ENCODE assay signal across 11 cellular contexts in the genomic region with DNA sequence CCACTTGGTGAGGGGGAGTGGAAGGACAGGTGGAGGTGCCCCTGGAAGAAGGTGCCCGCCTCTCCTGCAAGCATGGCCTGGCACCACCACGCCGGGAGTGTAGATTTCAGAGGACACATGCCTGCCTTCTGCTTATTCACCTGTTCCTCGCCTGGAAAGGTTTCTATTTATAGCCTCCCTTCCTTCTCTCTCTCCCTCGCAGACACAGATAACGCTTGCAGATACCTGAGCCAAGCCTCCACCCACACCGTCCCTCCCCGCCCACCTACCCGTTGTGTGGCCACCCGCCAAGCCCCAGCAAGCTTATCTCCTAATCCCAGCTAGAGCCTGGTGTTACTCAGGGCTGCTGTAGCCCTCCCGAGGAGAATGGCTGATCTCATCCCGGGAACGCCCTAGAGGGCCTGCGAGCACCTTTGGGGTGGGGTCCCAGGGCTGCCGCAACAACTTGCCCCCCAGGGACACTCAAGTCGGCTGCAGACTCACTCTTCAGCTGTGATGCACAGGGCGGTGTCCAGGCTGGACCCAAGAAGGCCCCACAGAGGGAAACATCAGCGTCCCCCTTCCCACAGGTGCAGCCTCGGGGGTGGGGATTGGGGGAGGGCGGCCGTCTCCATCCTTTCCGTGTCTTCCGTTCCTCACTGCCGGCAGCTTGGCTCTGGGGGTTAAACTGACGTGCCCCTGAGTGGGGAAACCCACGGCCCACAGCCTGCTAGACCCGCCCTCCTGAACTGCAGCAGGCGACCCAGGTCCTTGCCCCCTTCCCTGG. TPM values are rescaled to one million over a fixed set of nuclear protein-coding genes. Genes with fewer than 3 reads are reported as not detected.
A peak's percentile ranks its signal among the peaks of the same experiment; 100 is the strongest.
DNase-seq lines count a peak whose midpoint lies in the region; ATAC-seq and TF ChIP-seq lines count a peak whose summit lies in the region.
"Had no signal": no experiment of that assay in that cellular context is flagged by ENCODE, and none has a peak within 500 bp of the region (broad histone marks: within the 10 kb centered on the region; RNA-seq: fewer than 3 reads in every experiment).

No MANE protein-coding gene starts in this region.

- H3K36me3 ChIP-seq in SK-N-SH (replicated peaks in 1 of 2; ENCODE audit: control insufficient read depth in 1 of 2, insufficient read depth in 2 of 2, low read length in 1 of 2) (no peaks in the 10 kb centered on the region), spleen (no peaks in the 10 kb centered on the region), tibial nerve (no peaks in the 10 kb centered on the region)
- H3K36me3 ChIP-seq: neutrophil had no signal

- TF ChIP-seq POLR2A in spleen (IDR thresholded peaks at IDR 0.05), result no peak
- no peak for TF ChIP-seq POLR2A in tibial nerve (IDR thresholded peaks at IDR 0.05)

- TF ChIP-seq RAD21 in SK-N-SH (IDR thresholded peaks at IDR 0.05; ENCODE audit: low read length), result no peak

- H3K4me1 ChIP-seq in SK-N-SH (ENCODE audit: control insufficient read depth in 1 of 2, insufficient read depth in 2 of 2, low read depth in 1 of 2, low read length in 1 of 2), result peaks cover 5 to 12% of the 10 kb centered on the region in 2 experiments; a peak in 2 of 4 replicates
- no peaks in the 10 kb centered on the region for H3K4me1 ChIP-seq in foreskin keratinocyte
- peaks cover 22 to 69% (median 56%) of the 10 kb centered on the region in 6 donors for H3K4me1 ChIP-seq in spleen
- H3K4me1 ChIP-seq in tibial nerve, result peaks cover 0 to 28% (median 18%) of the 10 kb centered on the region in 4 donors

- peaks cover 5% of the 10 kb centered on the region for H3F3A ChIP-seq in SK-N-SH (replicated peaks; ENCODE audit: insufficient read depth)

- CTCF ChIA-PET in SK-N-SH (lab: Yijun Ruan, JAX), result interaction anchor here (1.5 to 2.1 kb wide), 2 partner anchors 16 to 49 kb away, joined by 4 to 9 read pairs; no protein-coding TSS in a partner anchor

- DNase-seq in SK-N-SH (peak; percentile 59), NCI-H345 (lab: John Stamatoyannopoulos, UW) (peak; percentile 82), foreskin keratinocyte (peak in 1 of 2 donors; percentile 28), spleen (peak; percentile 79), tibial nerve (ENCODE audit: low spot score in 2 of 2) (no peak)
- DNase-seq in stimulated activated CD4-positive, alpha-beta T cell treated with anti-CD3 and anti-CD28 coated beads, Interleukin-1b, Interleukin-23, amount 100 ng/mL, for 48 hours, result no peak
- no peak for DNase-seq in stimulated activated CD8-positive, alpha-beta memory T cell treated with anti-CD3 and anti-CD28 coated beads, Interleukin-4, amount 100 ng/mL, for 48 hours
- DNase-seq: activated naive CD4-positive, alpha-beta T cell; AML-193 had no signal

- TF ChIP-seq CTCF in SK-N-SH (IDR thresholded peaks at IDR 0.05) (no peak), foreskin keratinocyte (conservative IDR thresholded peaks at IDR 0.05) (no peak), spleen (IDR thresholded peaks at IDR 0.05 in 8 of 11, conservative IDR thresholded peaks at IDR 0.05 in 3 of 11) (no peak), tibial nerve (IDR thresholded peaks at IDR 0.05) (no peak)

- ATAC-seq in SK-N-SH treated with all-trans-retinoic acid at 6 μM for 48 hours, result no peak
- peak; percentile 46 for ATAC-seq in foreskin keratinocyte

- no peaks in the 10 kb centered on the region; the same call in 1 of the 2 replicates for H3K27me3 ChIP-seq in SK-N-SH (ENCODE audit: insufficient read depth)
- peaks cover 91% of the 10 kb centered on the region for H3K27me3 ChIP-seq in foreskin keratinocyte
- peaks cover 0 to 56% (median 9%) of the 10 kb centered on the region in 7 donors for H3K27me3 ChIP-seq in spleen (replicated peaks in 1 of 7)
- peaks cover 0 to 79% of the 10 kb centered on the region in 2 donors for H3K27me3 ChIP-seq in tibial nerve

- no peak overlapping the region for H3K4me3 ChIP-seq in SK-N-SH (ENCODE audit: low read depth in 2 of 2, low read length in 1 of 2)
- no peak overlapping the region for H3K4me3 ChIP-seq in spleen
- no peak overlapping the region for H3K4me3 ChIP-seq in tibial nerve

- H2AFZ ChIP-seq in SK-N-SH (ENCODE audit: low read depth), result no peak overlapping the region

- H3K27ac ChIP-seq in SK-N-SH (ENCODE audit: low read depth in 2 of 2, low read length in 1 of 2) (no peak overlapping the region), foreskin keratinocyte (no peak overlapping the region), spleen (no peak overlapping the region), tibial nerve (no peak overlapping the region)
- H3K27ac ChIP-seq: neutrophil had no signal

- WGBS in SK-N-SH (ENCODE audit: low lambda C conversion rate), result 32% methylated on average over 26 of the region's 28 CpGs
- 53 to 71% (median 63%) methylated on average over 14 to 28 of the region's 28 CpGs for WGBS in spleen, 5 donors
- 53% methylated on average over 21 to 28 of the region's 28 CpGs for WGBS in tibial nerve, 2 donors

- POLR2A ChIA-PET in SK-N-SH (lab: Yijun Ruan, JAX), result interaction anchor here (0.6 kb wide), 1 partner anchor 8 kb away, joined by 6 read pairs; no protein-coding TSS in a partner anchor

- H3K79me2 ChIP-seq in SK-N-SH (ENCODE audit: insufficient read depth), result no peaks in the 10 kb centered on the region

- H3K9ac ChIP-seq in SK-N-SH, result no peak overlapping the region

- H3K9me3 ChIP-seq in SK-N-SH, result no peaks in the 10 kb centered on the region
- H3K9me3 ChIP-seq in spleen, result no peaks in the 10 kb centered on the region
- H3K9me3 ChIP-seq in tibial nerve, result no peaks in the 10 kb centered on the region
- H3K9me3 ChIP-seq: neutrophil had no signal

- no peak for TF ChIP-seq EP300 in SK-N-SH (IDR thresholded peaks at IDR 0.05; ENCODE audit: borderline replicate concordance in 1 of 2, low read depth in 1 of 2, low read length in 1 of 2)
- TF ChIP-seq EP300 in tibial nerve (IDR thresholded peaks at IDR 0.05), result no peak

- intact Hi-C loops in spleen (cut with DNase I; ENCODE audit: low total_unique reads), result no loop called here

- no peaks in the 10 kb centered on the region for H3K9me2 ChIP-seq in SK-N-SH

- no peak overlapping the region for H3K4me2 ChIP-seq in SK-N-SH

- H4K20me1 ChIP-seq in SK-N-SH (ENCODE audit: insufficient read depth), result no peaks in the 10 kb centered on the region

TF ChIP-seq in SK-N-SH, 30 proteins besides CTCF, POLR2A, EP300 and RAD21 (continues in another document):
- TF ChIP-seq FOXM1 (IDR thresholded peaks at IDR 0.05; ENCODE audit: low read depth) (no peak), ELF1 (IDR thresholded peaks at IDR 0.05) (no peak), TEAD4 (IDR thresholded peaks at IDR 0.05; ENCODE audit: borderline replicate concordance, insufficient read depth) (no peak), GATA2 (CRISPR knock-in tag; IDR thresholded peaks at IDR 0.05) (peak; percentile 20; the same call in 1 of the 2 replicates)

TF ChIP-seq in SK-N-SH treated with all-trans-retinoic acid at 6 μM for 48 hours, 23 proteins besides CTCF, POLR2A, EP300 and RAD21 (continues in another document):
- TF ChIP-seq ARNTL (CRISPR knock-in tag; IDR thresholded peaks at IDR 0.05; ENCODE audit: borderline replicate concordance, low read depth) (no peak), SNAI2 (CRISPR knock-in tag; IDR thresholded peaks at IDR 0.05) (no peak), TCF4 (CRISPR knock-in tag; IDR thresholded peaks at IDR 0.05; ENCODE audit: borderline replicate concordance) (no peak), RARB (CRISPR knock-in tag; IDR thresholded peaks at IDR 0.05) (no peak), ZFP3 (CRISPR knock-in tag; IDR thresholded peaks at IDR 0.05) (no peak), BACH2 (CRISPR knock-in tag; IDR thresholded peaks at IDR 0.05; ENCODE audit: borderline replicate concordance) (no peak), ZFP30 (CRISPR knock-in tag; IDR thresholded peaks at IDR 0.05) (no peak), GLIS3 (CRISPR knock-in tag; IDR thresholded peaks at IDR 0.05) (no peak), ZNF565 (CRISPR knock-in tag; conservative IDR thresholded peaks at IDR 0.05; ENCODE audit: low read depth) (no peak), ESRRG (CRISPR knock-in tag; IDR thresholded peaks at IDR 0.05) (no peak)

RNA-seq across cellular contexts. Expression of gene SNAI3, which starts 1.9 kb away (rescaled TPM):
- 0.03 and 0.18 TPM in 2 replicates for polyA plus RNA-seq in SK-N-SH (2012; rRNA removed)
- 0.06 and 0.09 TPM in 2 replicates for polyA plus RNA-seq in SK-N-SH (2012; cell fraction: cytosol; rRNA removed)
- polyA plus RNA-seq in SK-N-SH (2012; cell fraction: nucleus; rRNA removed), result 0.24 and 0.32 TPM in 2 replicates
- total RNA-seq in foreskin keratinocyte, result not detected in 2 replicates
- 0.06 and 0.09 TPM in 2 replicates for polyA plus RNA-seq in foreskin keratinocyte
- total RNA-seq in spleen, result 1 to 10 TPM; 4.8 to 7.6 (median 6.0) TPM
- polyA plus RNA-seq in spleen, result 1 to 10 TPM; 5.6 to 7.8 (median 7.1) TPM
- total RNA-seq in tibial nerve, result 1 to 10 TPM in 2 of 4 donors, under 1 TPM in 2; 0.87 to 1.2 (median 1.0) TPM

RNA-seq across cellular contexts. Expression of gene RNF166, which starts 18.0 kb away (rescaled TPM):
- polyA plus RNA-seq in SK-N-SH (2012; rRNA removed) (17.0 and 17.2 TPM in 2 replicates), foreskin keratinocyte (7.8 and 8.1 TPM in 2 replicates), spleen (100 to 1,000 TPM in 1 of 3 donors, 10 to 100 TPM in 2; 55.7 to 132 (median 75.1) TPM)
- polyA plus RNA-seq in SK-N-SH (2012; cell fraction: cytosol; rRNA removed), result 7.5 and 11.2 TPM in 2 replicates
- 29.1 and 45.4 TPM in 2 replicates for polyA plus RNA-seq in SK-N-SH (2012; cell fraction: nucleus; rRNA removed)
- total RNA-seq in foreskin keratinocyte (7.6 and 7.8 TPM in 2 replicates), spleen (100 to 1,000 TPM in 3 of 7 donors, 10 to 100 TPM in 4; 63.7 to 135 (median 99.1) TPM), tibial nerve (10 to 100 TPM; 36.5 to 56.7 (median 43.5) TPM)

RNA-seq across cellular contexts. Expression of gene CTU2, which starts 18.1 kb away (rescaled TPM):
- 16.2 and 16.5 TPM in 2 replicates for polyA plus RNA-seq in SK-N-SH (2012; rRNA removed)
- polyA plus RNA-seq in SK-N-SH (2012; cell fraction: cytosol; rRNA removed), result 6.3 and 9.8 TPM in 2 replicates
- 32.4 and 41.1 TPM in 2 replicates for polyA plus RNA-seq in SK-N-SH (2012; cell fraction: nucleus; rRNA removed)
- total RNA-seq in foreskin keratinocyte, result 16.6 and 26.3 TPM in 2 replicates
- 23.3 and 26.3 TPM in 2 replicates for polyA plus RNA-seq in foreskin keratinocyte
- 10 to 100 TPM in 4 of 7 donors, 1 to 10 TPM in 3; 7.2 to 28.2 (median 11.7) TPM for total RNA-seq in spleen
- polyA plus RNA-seq in spleen, result 10 to 100 TPM; 16.6 to 24.5 (median 16.8) TPM
- 10 to 100 TPM; 12.3 to 22.5 (median 12.5) TPM for total RNA-seq in tibial nerve

RNA-seq across cellular contexts. Expression of gene MVD, which starts 25.3 kb away (rescaled TPM):
- polyA plus RNA-seq in SK-N-SH (2012; rRNA removed) (14.7 and 15.7 TPM in 2 replicates), foreskin keratinocyte (317 and 391 TPM in 2 replicates), spleen (10 to 100 TPM; 35.1 to 74.9 (median 57.3) TPM)
- 4.4 and 8.4 TPM in 2 replicates for polyA plus RNA-seq in SK-N-SH (2012; cell fraction: cytosol; rRNA removed)
- polyA plus RNA-seq in SK-N-SH (2012; cell fraction: nucleus; rRNA removed), result 42.1 and 57.2 TPM in 2 replicates
- total RNA-seq in foreskin keratinocyte (240 and 305 TPM in 2 replicates), spleen (10 to 100 TPM; 24.1 to 49.3 (median 35.1) TPM), tibial nerve (10 to 100 TPM; 32.7 to 49.4 (median 39.9) TPM)

RNA-seq across cellular contexts. Expression of gene CYBA, which starts 37.3 kb away (rescaled TPM):
- polyA plus RNA-seq in SK-N-SH (2012; rRNA removed) (116 and 176 TPM in 2 replicates), foreskin keratinocyte (26.0 and 37.7 TPM in 2 replicates), spleen (100 to 1,000 TPM; 649 to 925 (median 917) TPM)
- polyA plus RNA-seq in SK-N-SH (2012; cell fraction: cytosol; rRNA removed), result 60.0 and 85.5 TPM in 2 replicates
- polyA plus RNA-seq in SK-N-SH (2012; cell fraction: nucleus; rRNA removed), result 142 and 154 TPM in 2 replicates
- total RNA-seq in foreskin keratinocyte (19.1 and 28.2 TPM in 2 replicates), spleen (100 to 1,000 TPM; 557 to 820 (median 628) TPM), tibial nerve (100 to 1,000 TPM in 2 of 4 donors, 10 to 100 TPM in 2; 86.3 to 199 (median 121) TPM)

Comparison
In these comparisons a context has a peak if more than half of its experiments do, and no peak if none do; other contexts are left out.
1. DNase-seq: peak in SK-N-SH (single experiment), NCI-H345 (single experiment) and spleen (single experiment); none in tibial nerve (0 of 2), stimulated activated CD4-positive, alpha-beta T cell treated with anti-CD3 and anti-CD28 coated beads, Interleukin-1b, Interleukin-23, amount 100 ng/mL, for 48 hours (single experiment) and stimulated activated CD8-positive, alpha-beta memory T cell treated with anti-CD3 and anti-CD28 coated beads, Interleukin-4, amount 100 ng/mL, for 48 hours (single experiment).